In the genomic region with DNA sequence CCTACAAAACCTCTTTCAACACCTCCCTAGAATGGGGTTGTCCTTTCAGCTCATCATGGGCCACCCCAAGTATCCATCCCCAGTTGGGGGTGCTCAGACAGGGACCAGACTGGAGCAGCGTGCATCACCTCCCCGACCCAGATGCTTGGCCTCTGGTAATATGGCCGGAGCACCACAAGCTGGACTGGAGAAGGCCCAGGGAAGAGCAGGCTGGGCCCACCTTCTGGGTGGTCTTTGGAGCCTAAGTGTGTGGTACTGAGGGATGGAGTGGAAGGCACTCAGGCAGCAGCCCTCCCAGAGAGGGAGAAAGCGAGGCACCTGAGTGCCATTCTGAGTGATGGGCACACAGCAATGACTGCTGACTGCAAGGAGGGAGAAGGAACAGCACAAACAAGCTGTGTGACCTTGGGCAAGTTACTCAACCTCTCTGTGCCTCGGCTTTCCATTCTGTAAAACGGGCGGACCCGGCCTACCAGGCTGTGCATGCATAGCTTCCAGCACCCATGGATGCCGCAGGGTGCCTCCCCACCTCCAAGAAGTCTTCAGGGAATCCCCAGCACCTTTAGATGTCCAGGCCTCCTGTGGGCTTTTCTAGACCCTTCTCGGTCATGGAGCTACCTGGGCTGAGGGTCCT, we compare ENCODE assay signal across 18 cellular contexts.
DNase-seq lines count a peak whose midpoint lies in the region; ATAC-seq and TF ChIP-seq lines count a peak whose summit lies in the region.
"Had no signal": no experiment of that assay in that cellular context is flagged by ENCODE, and none has a peak within 500 bp of the region (broad histone marks: within the 10 kb centered on the region; RNA-seq: fewer than 3 reads in every experiment).

No MANE protein-coding gene starts in this region.

- no peak overlapping the region for H3K4ac ChIP-seq in neuronal stem cell (ENCODE audit: low read length)

- peak overlapping the region; percentile 21 to 54 for H3K27ac Mint-ChIP-seq in stimulated activated naive CD8-positive, alpha-beta T cell treated with anti-CD3 and anti-CD28 coated beads, Interleukin-15, amount 100 ng/mL, for 72 hours
- H3K27ac Mint-ChIP-seq in glutamatergic neuron (ENCODE audit: unreplicated experiment), result peak overlapping the region; percentile 64
- H3K27ac Mint-ChIP-seq: CD8-positive, alpha-beta T cell had no signal

- H3K18ac ChIP-seq in neuronal stem cell (ENCODE audit: low read length), result peak overlapping the region; percentile 66

- peak overlapping the region; percentile 69 for H2BK12ac ChIP-seq in neuronal stem cell (ENCODE audit: low read length)

- H3K36me3 Mint-ChIP-seq in glutamatergic neuron (ENCODE audit: unreplicated experiment), result peaks cover 4% of the 10 kb centered on the region
- H3K36me3 Mint-ChIP-seq: CD8-positive, alpha-beta T cell had no signal

- H3K4me3 ChIP-seq in heart right ventricle (no peak overlapping the region), neuronal stem cell (ENCODE audit: low read length in 2 of 2) (no peak overlapping the region)
- H3K4me3 ChIP-seq: BLaER1 treated with 17β-estradiol and CSF1 and Interleukin-3, amounts not matched to agents 10 nM and 100 nM; GM12878; HAP-1 had no signal

- H3K27me3 ChIP-seq in heart right ventricle (no peaks in the 10 kb centered on the region), neuronal stem cell (ENCODE audit: control insufficient read depth in 3 of 3, insufficient read depth in 3 of 3, low read depth in 1 of 3, low read length in 3 of 3) (peaks cover 0 to 4% (median 0%) of the 10 kb centered on the region in 3 experiments)
- H3K27me3 ChIP-seq: BLaER1 treated with 17β-estradiol and CSF1 and Interleukin-3, amounts not matched to agents 10 nM and 100 nM had no signal

- no peak overlapping the region for H3K4me2 ChIP-seq in neuronal stem cell (ENCODE audit: insufficient read depth, low read length, poor library complexity, severe bottlenecking)

- DNase-seq in Right ventricle myocardium inferior (ENCODE audit: missing footprints) (peak; percentile 44), heart right ventricle (no peak), glutamatergic neuron (no peak), neuronal stem cell (ENCODE audit: low spot score) (no peak), UCSD-AML1 (lab: John Stamatoyannopoulos, UW; ENCODE audit: unreplicated experiment) (no peak), ecto neural progenitor cell (ENCODE audit: low spot score) (no peak)
- DNase-seq in stimulated activated naive CD8-positive, alpha-beta T cell treated with anti-CD3 and anti-CD28 coated beads, Interleukin-15, amount 100 ng/mL, for 72 hours, result no peak
- DNase-seq in stimulated activated naive CD8-positive, alpha-beta T cell treated with anti-CD3 and anti-CD28 coated beads, Interleukin-15, Interleukin-2, amounts not matched to agents 100 U/mL and 50 U/mL, for 24 hours, result no peak
- DNase-seq: 8988T; Calu3; CD8-positive, alpha-beta T cell; DND-41; EL; IMR-90 had no signal

- no peak overlapping the region for H3K27ac ChIP-seq in heart right ventricle
- H3K27ac ChIP-seq in neuronal stem cell (replicated peaks; ENCODE audit: low read length), result no peak overlapping the region
- H3K27ac ChIP-seq: BLaER1 treated with 17β-estradiol and CSF1 and Interleukin-3, amounts not matched to agents 10 nM and 100 nM; HL-60 had no signal

- no peak overlapping the region for H2BK120ac ChIP-seq in neuronal stem cell (ENCODE audit: low read depth, low read length)

- H4K91ac ChIP-seq in neuronal stem cell (ENCODE audit: low read depth, low read length, poor library complexity), result no peak overlapping the region

- H3K9me3 ChIP-seq in heart right ventricle (peaks cover 0 to 8% (median 0%) of the 10 kb centered on the region in 11 donors), neuronal stem cell (replicated peaks in 1 of 2; ENCODE audit: control insufficient read depth in 2 of 2, insufficient read depth in 1 of 2, low read depth in 1 of 2, low read length in 2 of 2) (no peaks in the 10 kb centered on the region)
- H3K9me3 ChIP-seq: HAP-1 had no signal

- no peak overlapping the region for H3K14ac ChIP-seq in neuronal stem cell (ENCODE audit: low read length)

- peak overlapping the region; percentile 87 for H3K23ac ChIP-seq in neuronal stem cell (ENCODE audit: low read depth, low read length, poor library complexity)

- ATAC-seq in Right ventricle myocardium inferior (no peak), heart right ventricle (no peak)
- no peak for ATAC-seq in stimulated activated naive CD8-positive, alpha-beta T cell treated with anti-CD3 and anti-CD28 coated beads, Interleukin-15, amount 100 ng/mL, for 72 hours
- ATAC-seq in stimulated activated naive CD8-positive, alpha-beta T cell treated with anti-CD3 and anti-CD28 coated beads, Interleukin-15, Interleukin-2, amounts not matched to agents 100 U/mL and 50 U/mL, for 24 hours, result no peak
- ATAC-seq: CD8-positive, alpha-beta T cell; GM12878 had no signal

- H2BK5ac ChIP-seq in neuronal stem cell (ENCODE audit: low read length), result peak overlapping the region; percentile 2

- TF ChIP-seq CTCF in heart right ventricle (IDR thresholded peaks at IDR 0.05), result no peak
- no peak for TF ChIP-seq CTCF in glutamatergic neuron (IDR thresholded peaks at IDR 0.05; ENCODE audit: partially characterized antibody, unreplicated experiment)

- peak overlapping the region; percentile 54 for H3K9ac ChIP-seq in neuronal stem cell (ENCODE audit: low read depth, low read length, poor library complexity)

- H2AFZ ChIP-seq in neuronal stem cell (ENCODE audit: low read length), result no peak overlapping the region

- H3K36me3 ChIP-seq in heart right ventricle, result no peaks in the 10 kb centered on the region
- H3K36me3 ChIP-seq in neuronal stem cell (replicated peaks in 1 of 2; ENCODE audit: control insufficient read depth in 2 of 2, insufficient read depth in 2 of 2, low read length in 2 of 2), result no peaks in the 10 kb centered on the region
- H3K36me3 ChIP-seq: HAP-1 had no signal

- H3K4me1 ChIP-seq in heart right ventricle, result no peaks in the 10 kb centered on the region
- peaks cover 3 to 20% of the 10 kb centered on the region in 2 donors for H3K4me1 ChIP-seq in neuronal stem cell (ENCODE audit: control insufficient read depth in 2 of 2, insufficient read depth in 1 of 2, low read depth in 1 of 2, low read length in 2 of 2)
- H3K4me1 ChIP-seq: HAP-1 had no signal

- WGBS in heart right ventricle, 2 donors, result 92 to 94% methylated on average over 10 of the region's 10 CpGs
- no CpG with 5 or more reads among the region's 10 CpGs for WGBS in neuronal stem cell (ENCODE audit: extremely low coverage in 2 of 2, insufficient read length in 2 of 2, insufficient replicate concordance in 1 of 2), 2 donors

- H2AK5ac ChIP-seq in neuronal stem cell (ENCODE audit: low read depth, low read length), result peak overlapping the region; percentile 76

- peaks cover 0 to 9% of the 10 kb centered on the region in 2 donors for H3K9me3 Mint-ChIP-seq in stimulated activated naive CD8-positive, alpha-beta T cell treated with anti-CD3 and anti-CD28 coated beads, Interleukin-15, amount 100 ng/mL, for 72 hours
- H3K9me3 Mint-ChIP-seq in glutamatergic neuron (ENCODE audit: unreplicated experiment), result peaks cover 17% of the 10 kb centered on the region
- H3K9me3 Mint-ChIP-seq: CD8-positive, alpha-beta T cell had no signal

- H3K4me3 Mint-ChIP-seq in stimulated activated naive CD8-positive, alpha-beta T cell treated with anti-CD3 and anti-CD28 coated beads, Interleukin-15, amount 100 ng/mL, for 72 hours, result no peak overlapping the region
- no peak overlapping the region for H3K4me3 Mint-ChIP-seq in glutamatergic neuron (ENCODE audit: unreplicated experiment)
- H3K4me3 Mint-ChIP-seq: CD8-positive, alpha-beta T cell had no signal

- no peaks in the 10 kb centered on the region for H3K27me3 Mint-ChIP-seq in stimulated activated naive CD8-positive, alpha-beta T cell treated with anti-CD3 and anti-CD28 coated beads, Interleukin-15, amount 100 ng/mL, for 72 hours
- peaks cover 18% of the 10 kb centered on the region for H3K27me3 Mint-ChIP-seq in glutamatergic neuron (ENCODE audit: unreplicated experiment)

- H4K8ac ChIP-seq in neuronal stem cell (ENCODE audit: low read depth, low read length), result peak overlapping the region; percentile 73

- peak overlapping the region; percentile 91 for H2BK15ac ChIP-seq in neuronal stem cell (ENCODE audit: low read length)

- H3K79me1 ChIP-seq in neuronal stem cell (ENCODE audit: low read depth, low read length), result no peaks in the 10 kb centered on the region

- intact Hi-C loops in Right ventricle myocardium inferior (cut with DNase I) (loop anchor here (10.0 kb wide), 1 partner anchor 407 kb away; no protein-coding TSS in a partner anchor), heart right ventricle (cut with DNase I) (loop anchor here in 4 of 10 donors (10.0 kb wide), 3 partner anchors 247 to 407 kb away; no protein-coding TSS in a partner anchor)

- H3K4me1 Mint-ChIP-seq in stimulated activated naive CD8-positive, alpha-beta T cell treated with anti-CD3 and anti-CD28 coated beads, Interleukin-15, amount 100 ng/mL, for 72 hours, result no peaks in the 10 kb centered on the region
- H3K4me1 Mint-ChIP-seq in glutamatergic neuron (ENCODE audit: low read depth, unreplicated experiment), result peaks cover 9% of the 10 kb centered on the region
